Comparison of ENCODE assay signal across 18 cellular contexts in the genomic region with DNA sequence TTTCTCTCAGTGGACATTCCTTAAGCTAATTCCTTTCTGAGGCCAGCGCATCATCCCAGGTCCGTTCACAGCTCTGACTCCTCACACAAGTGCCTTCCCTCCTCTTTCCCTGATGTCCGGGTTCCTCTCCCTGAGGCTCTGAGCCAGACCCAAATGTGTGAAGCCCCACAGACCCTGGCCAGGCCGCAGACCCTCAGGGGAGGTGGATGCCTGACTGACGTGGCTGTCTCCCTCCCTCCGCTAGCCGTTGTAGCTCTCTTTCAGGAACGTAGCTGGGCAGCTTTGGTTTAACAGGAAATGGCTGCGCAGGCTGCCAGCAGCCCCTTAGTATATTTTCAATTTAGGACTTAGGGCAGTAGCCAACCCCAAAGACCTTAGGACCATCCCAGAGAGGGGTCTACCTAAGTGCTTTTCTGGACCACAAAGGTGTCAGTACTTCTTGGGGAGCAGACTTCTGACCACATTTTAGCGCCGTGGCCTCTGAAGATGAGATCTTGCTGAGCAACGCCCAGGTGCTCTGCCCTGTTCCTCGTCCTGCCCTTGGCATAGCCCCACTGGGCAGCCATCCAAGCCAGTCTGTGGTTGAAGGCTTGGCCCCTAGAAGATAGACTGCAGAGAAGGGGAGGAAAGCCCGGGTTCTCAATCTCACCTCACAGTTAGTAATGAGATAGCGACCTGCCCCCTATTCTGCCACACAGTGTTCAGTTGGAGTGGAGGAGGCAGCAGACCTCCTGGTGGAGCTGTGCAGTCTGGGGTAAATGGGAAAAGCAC. TPM values are rescaled to one million over a fixed set of nuclear protein-coding genes. Genes with fewer than 3 reads are reported as not detected.
DNase-seq lines count a peak whose midpoint lies in the region; ATAC-seq, FAIRE-seq and TF ChIP-seq lines count a peak whose summit lies in the region.
"Had no signal": no experiment of that assay in that cellular context is flagged by ENCODE, and none has a peak within 500 bp of the region (broad histone marks: within the 10 kb centered on the region; RNA-seq: fewer than 3 reads in every experiment).

No MANE protein-coding gene starts in this region.

- FAIRE-seq in GM12891 (lab: Jason Lieb, UNC): no peak
- FAIRE-seq: HepG2 had no signal

- no peak overlapping the region for H3K4me3 ChIP-seq in osteoblast (ENCODE audit: insufficient read depth, low read length)
- H3K4me3 ChIP-seq: GM23248, lung had no signal

- no peaks in the 10 kb centered on the region for H3K79me2 ChIP-seq in osteoblast (ENCODE audit: insufficient read depth, low read length)

- TF ChIP-seq POLR2A in GM12891 (IDR thresholded peaks at IDR 0.05; ENCODE audit: low read depth, low read length): no peak

- no peak for ATAC-seq in HG02759 (IDR thresholded peaks at IDR 0.05; ENCODE audit: unreplicated experiment)
- ATAC-seq: HepG2; stimulated activated naive CD8-positive, alpha-beta T cell treated with anti-CD3 and anti-CD28 coated beads, Interleukin-15, Interleukin-2, amounts not matched to agents 100 U/mL and 50 U/mL, for 24 hours had no signal

- H3K27ac ChIP-seq in osteoblast (ENCODE audit: low read depth, low read length): no peak overlapping the region
- H3K27ac ChIP-seq: 22Rv1, GM23248 had no signal

- H3K9me3 ChIP-seq in osteoblast (ENCODE audit: low read depth, low read length): no peaks in the 10 kb centered on the region

- DNase-seq in NCI-H2029 treated with DMSO at 0.1 percent for 48 hours (lab: John Stamatoyannopoulos, UW) (peak; percentile 17), NCI-H2029 (lab: John Stamatoyannopoulos, UW) (no peak), NCI-H2107 treated with DMSO at 0.1 percent for 48 hours (lab: John Stamatoyannopoulos, UW; ENCODE audit: unreplicated experiment) (peak; percentile 15), astrocyte of the hippocampus (ENCODE audit: low read depth, low spot score) (peak; percentile 25), osteoblast (ENCODE audit: insufficient read length, low spot score, missing footprints) (peak; percentile 55), GM12891 (ENCODE audit: insufficient read length, low spot score) (no peak), amygdala (lab: John Stamatoyannopoulos, UW) (no peak)
- DNase-seq: activated CD4-positive, alpha-beta memory T cell treated with anti-CD3 and anti-CD28 coated beads for 36 hours; activated naive CD4-positive, alpha-beta T cell treated with anti-CD3 and anti-CD28 coated beads, Interleukin-2, amount 10 ng/mL, durations not matched to agents 7 days and 5 days; Calu3; GM23248; NCI-H1048; NCI-H524 treated with DMSO at 0.1 percent for 48 hours; stimulated activated naive CD8-positive, alpha-beta T cell treated with anti-CD3 and anti-CD28 coated beads, Interleukin-15, Interleukin-2, amounts not matched to agents 100 U/mL and 50 U/mL, for 24 hours had no signal

- TF ChIP-seq CTCF in osteoblast (IDR thresholded peaks at IDR 0.05; ENCODE audit: extremely low read depth, low read depth, low read length): no peak

- peaks cover 15% of the 10 kb centered on the region for H3K36me3 ChIP-seq in osteoblast (ENCODE audit: insufficient read depth, low read length)

- H3K4me2 ChIP-seq in osteoblast (ENCODE audit: insufficient read depth, low read length): no peak overlapping the region

- H3K4me1 ChIP-seq in osteoblast (ENCODE audit: insufficient read depth, low read length): no peaks in the 10 kb centered on the region

- H3K27me3 ChIP-seq in osteoblast (ENCODE audit: insufficient read depth, low read length): no peaks in the 10 kb centered on the region

- no peak overlapping the region for H2AFZ ChIP-seq in osteoblast (ENCODE audit: low read length)
- H2AFZ ChIP-seq: GM23248 had no signal

- no peaks in the 10 kb centered on the region for H4K20me1 ChIP-seq in osteoblast (ENCODE audit: insufficient read depth, low read length)

TF ChIP-seq in GM12891, 5 proteins besides CTCF, POLR2A, EP300 and RAD21:
- no peak for TF ChIP-seq POLR2AphosphoS5 (IDR thresholded peaks at IDR 0.05; ENCODE audit: low read depth, low read length)
- no peak for TF ChIP-seq SPI1 (IDR thresholded peaks at IDR 0.05; ENCODE audit: low read depth, low read length)
- TF ChIP-seq POU2F2 (IDR thresholded peaks at IDR 0.05; ENCODE audit: low read depth, low read length): no peak
- no peak for TF ChIP-seq TAF1 (IDR thresholded peaks at IDR 0.05; ENCODE audit: low read depth, low read length)
- TF ChIP-seq PAX5 (IDR thresholded peaks at IDR 0.05; ENCODE audit: insufficient read depth, low read length, severe bottlenecking): no peak

RNA-seq across cellular contexts. Expression of a gene that starts 27.0 kb away (rescaled TPM):
- total RNA-seq in osteoblast: not detected in 2 replicates
- not detected for polyA plus RNA-seq in GM12891 (2012; ENCODE audit: low read depth, missing spikeins)
- total RNA-seq: activated CD4-positive, alpha-beta memory T cell treated with anti-CD3 and anti-CD28 coated beads for 36 hours; Calu3; GM23248; HepG2 had no signal
- polyA plus RNA-seq: GM23248, HepG2 had no signal

RNA-seq across cellular contexts. Expression of a gene that starts 52.9 kb away (rescaled TPM):
- total RNA-seq in osteoblast: not detected in 2 replicates
- 11.8 TPM for polyA plus RNA-seq in GM12891 (2012; ENCODE audit: low read depth, missing spikeins)
- total RNA-seq: activated CD4-positive, alpha-beta memory T cell treated with anti-CD3 and anti-CD28 coated beads for 36 hours; Calu3; GM23248; HepG2 had no signal
- polyA plus RNA-seq: HepG2 had no signal

RNA-seq across cellular contexts. Expression of a gene that starts 55.5 kb away (rescaled TPM):
- 21.7 and 23.3 TPM in 2 replicates for total RNA-seq in osteoblast
- polyA plus RNA-seq in GM12891 (2012; ENCODE audit: low read depth, missing spikeins): 15.8 TPM

Comparison
In these comparisons a context has a peak if more than half of its experiments do, and no peak if none do; other contexts are left out.
1. DNase-seq: peak in NCI-H2029 treated with DMSO at 0.1 percent for 48 hours (single experiment), NCI-H2107 treated with DMSO at 0.1 percent for 48 hours (single experiment), astrocyte of the hippocampus (single experiment) and osteoblast (single experiment); none in NCI-H2029 (single experiment), GM12891 (single experiment) and amygdala (0 of 56).